15 cellular contexts compared by ENCODE assay signal in genomic region chr12:31813305-31813704, GRCh38.
DNase-seq lines count a peak whose midpoint lies in the region; ATAC-seq, FAIRE-seq and TF ChIP-seq lines count a peak whose summit lies in the region.
"Had no signal": no experiment of that assay in that cellular context is flagged by ENCODE, and none has a peak within 500 bp of the region (broad histone marks: within the 10 kb centered on the region; RNA-seq: fewer than 3 reads in every experiment).

No MANE protein-coding gene starts in this region.

- H3K36me3 Mint-ChIP-seq in natural killer cell treated with Interleukin-12 subunit alpha and Interleukin-12 subunit beta and Interleukin-15 and Interleukin-18, amount 100 ng/mL, for 72 hours, result no peaks in the 10 kb centered on the region
- H3K36me3 Mint-ChIP-seq: mesothelial cell of epicardium had no signal

- H3K4me2 ChIP-seq in GM12878 (ENCODE audit: control insufficient read depth, insufficient read depth) (no peak overlapping the region), HepG2 (ENCODE audit: low read depth, low read length) (no peak overlapping the region)

- peak overlapping the region in 1 of 2 donors; percentile 40 for H3K27ac Mint-ChIP-seq in natural killer cell treated with Interleukin-12 subunit alpha and Interleukin-12 subunit beta and Interleukin-15 and Interleukin-18, amount 100 ng/mL, for 72 hours
- H3K27ac Mint-ChIP-seq: mesothelial cell of epicardium had no signal

- H3K79me2 ChIP-seq in GM12878 (ENCODE audit: control insufficient read depth, insufficient read depth, low read length) (no peaks in the 10 kb centered on the region), HepG2 (ENCODE audit: insufficient read depth, low read length) (no peaks in the 10 kb centered on the region)

- TF ChIP-seq RAD21 in GM12878 (IDR thresholded peaks at IDR 0.05; ENCODE audit: insufficient read depth, low read depth, low read length), result peak; percentile 37; the same call in 1 of the 2 replicates
- peak; percentile 33; the same call in 1 of the 2 replicates for TF ChIP-seq RAD21 in HepG2 (CRISPR knock-in tag; IDR thresholded peaks at IDR 0.05)

- no peaks in the 10 kb centered on the region for H3K27me3 ChIP-seq in GM12878 (replicated peaks in 1 of 2; ENCODE audit: control insufficient read depth in 2 of 2, insufficient read depth in 2 of 2, low read length in 1 of 2)
- no peaks in the 10 kb centered on the region for H3K27me3 ChIP-seq in HepG2 (ENCODE audit: control insufficient read depth in 1 of 2, insufficient read depth in 2 of 2, low read length in 2 of 2)
- H3K27me3 ChIP-seq: ascending aorta; BLaER1 treated with 17β-estradiol and CSF1 and Interleukin-3, amounts not matched to agents 10 nM and 100 nM had no signal

- intact Hi-C loops in GM12878 (cut with micrococcal nuclease; ENCODE audit: unreplicated experiment), result loop anchor here (5.0 kb wide), 1 partner anchor 249 kb away; no protein-coding TSS in a partner anchor
- intact Hi-C loops in HepG2 (cut with micrococcal nuclease; ENCODE audit: unreplicated experiment), result no loop called here

- no peaks in the 10 kb centered on the region for H3K27me3 Mint-ChIP-seq in natural killer cell treated with Interleukin-12 subunit alpha and Interleukin-12 subunit beta and Interleukin-15 and Interleukin-18, amount 100 ng/mL, for 72 hours

- peaks cover 15 to 18% of the 10 kb centered on the region in 2 donors for H3K4me1 Mint-ChIP-seq in natural killer cell treated with Interleukin-12 subunit alpha and Interleukin-12 subunit beta and Interleukin-15 and Interleukin-18, amount 100 ng/mL, for 72 hours (ENCODE audit: low read depth in 2 of 2)

- ATAC-seq in GM12878 (no peak), HepG2 (peak; percentile 88), GM21619 (IDR thresholded peaks at IDR 0.05; ENCODE audit: unreplicated experiment) (no peak)
- ATAC-seq in natural killer cell treated with Interleukin-12 subunit alpha and Interleukin-12 subunit beta and Interleukin-15 and Interleukin-18, amount 100 ng/mL, for 72 hours, result no peak

- H3K9ac ChIP-seq in GM12878 (ENCODE audit: control insufficient read depth, insufficient read depth, low read length) (no peak overlapping the region), HepG2 (ENCODE audit: insufficient read depth, low read depth, low read length) (no peak overlapping the region)
- H3K9ac ChIP-seq: BLaER1 treated with 17β-estradiol and CSF1 and Interleukin-3, amounts not matched to agents 10 nM and 100 nM had no signal

- no peak for TF ChIP-seq POLR2A in GM12878 (IDR thresholded peaks at IDR 0.05; ENCODE audit: low read depth, low read length)
- TF ChIP-seq POLR2A in HepG2 (IDR thresholded peaks at IDR 0.05; ENCODE audit: insufficient read depth in 1 of 2, low read depth in 2 of 2, low read length in 2 of 2), result no peak

- SMC1A ChIA-PET in GM12878 (lab: Charles Lee; ENCODE audit: uncharacterized antibody, unreplicated experiment), result interaction anchor here (0.8 to 7.2 kb wide), 3 partner anchors 83 to 332 kb away, joined by 3 to 83 read pairs (median 3); partner anchors contain the start of gene AMN1

- no peak for FAIRE-seq in GM12878 (lab: Jason Lieb, UNC)
- FAIRE-seq in HepG2 (lab: Jason Lieb, UNC), result peak; percentile 36
- FAIRE-seq: frontal cortex had no signal

- WGBS in GM12878 (ENCODE audit: insufficient coverage, insufficient replicate concordance, low lambda C conversion rate, missing lambda C conversion rate), result 52% methylated on average over 1 of the region's 1 CpG
- 35% methylated on average over 1 of the region's 1 CpG for WGBS in HepG2 (ENCODE audit: low lambda C conversion rate)

- peaks cover 6% of the 10 kb centered on the region for H3K9me3 Mint-ChIP-seq in natural killer cell treated with Interleukin-12 subunit alpha and Interleukin-12 subunit beta and Interleukin-15 and Interleukin-18, amount 100 ng/mL, for 72 hours
- H3K9me3 Mint-ChIP-seq: mesothelial cell of epicardium had no signal

- CTCF ChIA-PET in HEK293 (lab: Yijun Ruan, JAX) (no interaction called here), GM12878 (lab: Yijun Ruan, JAX) (no interaction called here), HepG2 (lab: Yijun Ruan, JAX; ENCODE audit: low intra/inter-chr PET ratio, low total read pairs) (no interaction called here)

- TF ChIP-seq CTCF in HEK293 (tag by site-specific recombination; IDR thresholded peaks at IDR 0.05), result 0 out of 2 replicates have a peak, but pooled peaks have one; percentile 31
- TF ChIP-seq CTCF in GM12878 (IDR thresholded peaks at IDR 0.05 in 2 of 3, conservative IDR thresholded peaks at IDR 0.05 in 1 of 3; ENCODE audit: control insufficient read depth in 2 of 3, extremely low read depth in 1 of 3, insufficient read depth in 1 of 3, low read depth in 3 of 3, low read length in 3 of 3), result peak in 2 of 3 experiments; percentile 15 to 18; a peak in 1 of 6 replicates
- peak; percentile 53 for TF ChIP-seq CTCF in HepG2 (CRISPR knock-in tag; IDR thresholded peaks at IDR 0.05)

- TF ChIP-seq EP300 in GM12878 (IDR thresholded peaks at IDR 0.05; ENCODE audit: borderline replicate concordance in 1 of 2, control insufficient read depth in 1 of 2, low read depth in 2 of 2, low read length in 2 of 2) (no peak), HepG2 (IDR thresholded peaks at IDR 0.05; ENCODE audit: low read depth in 2 of 2, low read length in 2 of 2) (no peak), HepG2 (CRISPR knock-in tag; IDR thresholded peaks at IDR 0.05; ENCODE audit: borderline replicate concordance) (no peak)

- H2AFZ ChIP-seq in GM12878 (ENCODE audit: control insufficient read depth, low read depth, low read length) (no peak overlapping the region; the same call in 1 of the 2 replicates), HepG2 (ENCODE audit: low read length) (no peak overlapping the region)

- no peak overlapping the region for H3K4me3 ChIP-seq in HEK293 (ENCODE audit: low read depth, low read length)
- H3K4me3 ChIP-seq in GM12878, result no peak overlapping the region
- no peak overlapping the region for H3K4me3 ChIP-seq in HepG2 (replicated peaks in 1 of 3; ENCODE audit: insufficient read depth in 1 of 3, low read depth in 2 of 3, low read length in 3 of 3)
- H3K4me3 ChIP-seq: ascending aorta; BLaER1 treated with 17β-estradiol and CSF1 and Interleukin-3, amounts not matched to agents 10 nM and 100 nM had no signal

- no peaks in the 10 kb centered on the region for H3K36me3 ChIP-seq in HEK293 (ENCODE audit: control insufficient read depth in 2 of 2, insufficient read depth in 1 of 2, low read length in 2 of 2)
- H3K36me3 ChIP-seq in GM12878 (ENCODE audit: control insufficient read depth in 2 of 2, insufficient read depth in 2 of 2, low read length in 1 of 2), result no peaks in the 10 kb centered on the region
- no peaks in the 10 kb centered on the region for H3K36me3 ChIP-seq in HepG2 (replicated peaks in 1 of 2; ENCODE audit: control insufficient read depth in 1 of 2, insufficient read depth in 2 of 2, low read length in 2 of 2)
- H3K36me3 ChIP-seq: ascending aorta; BLaER1 treated with 17β-estradiol and CSF1 and Interleukin-3, amounts not matched to agents 10 nM and 100 nM had no signal

- no peak overlapping the region for H3K4me3 Mint-ChIP-seq in natural killer cell treated with Interleukin-12 subunit alpha and Interleukin-12 subunit beta and Interleukin-15 and Interleukin-18, amount 100 ng/mL, for 72 hours
- H3K4me3 Mint-ChIP-seq: mesothelial cell of epicardium had no signal

- in situ Hi-C loops in GM12878 (cut with MboI) (loop anchor here (5.0 kb wide), 1 partner anchor 131 kb away; no protein-coding TSS in a partner anchor), HepG2 (cut with HindIII; ENCODE audit: extremely low pct_ligation_motif_present, low pct_unique_long_range_greater_than_20kb) (no loop called here)

- H3K4me1 ChIP-seq in HEK293 (ENCODE audit: control insufficient read depth, insufficient read depth, low read length) (no peaks in the 10 kb centered on the region), GM12878 (ENCODE audit: control insufficient read depth, insufficient read depth, low read length) (peaks cover 22% of the 10 kb centered on the region), HepG2 (ENCODE audit: insufficient read depth, low read length) (peaks cover 19% of the 10 kb centered on the region)
- H3K4me1 ChIP-seq: ascending aorta had no signal

- H4K20me1 ChIP-seq in GM12878 (ENCODE audit: control insufficient read depth, insufficient read depth) (no peaks in the 10 kb centered on the region), HepG2 (ENCODE audit: insufficient read depth, low read length) (no peaks in the 10 kb centered on the region)
- H4K20me1 ChIP-seq: BLaER1 treated with 17β-estradiol and CSF1 and Interleukin-3, amounts not matched to agents 10 nM and 100 nM had no signal

- POLR2A ChIA-PET in HEK293 (lab: Yijun Ruan, JAX) (no interaction called here), GM12878 (lab: Charles Lee) (interaction anchor here (0.6 to 6.9 kb wide), 2 partner anchors 63 to 115 kb away, joined by 3 to 66 read pairs; no protein-coding TSS in a partner anchor), HepG2 (lab: Yijun Ruan, JAX) (no interaction called here)

- peak; percentile 6 for DNase-seq in AG08395 (ENCODE audit: low spot score)
- no peak for DNase-seq in GM12878 (ENCODE audit: low read depth, low spot score)
- DNase-seq in HepG2 (ENCODE audit: low spot score), result peak; percentile 33
- no peak for DNase-seq in GM03348 (ENCODE audit: low spot score)
- no peak for DNase-seq in putamen (ENCODE audit: low spot score)
- DNase-seq in natural killer cell treated with Interleukin-12 subunit alpha and Interleukin-12 subunit beta and Interleukin-15 and Interleukin-18, amount 100 ng/mL, for 72 hours (ENCODE audit: low spot score), result no peak
- DNase-seq: IMR-90; NCI-H446 treated with DMSO at 0.1 percent for 48 hours; stimulated activated naive CD4-positive, alpha-beta T cell treated with Interleukin-2 at 50 U/mL for 16 hours had no signal

- BruUV-seq in GM12878 (replicated peaks; lab: Mats Ljungman, UMichigan) (no TSS peak), HepG2 (replicated peaks; lab: Mats Ljungman, UMichigan) (no TSS peak)

- H3K27ac ChIP-seq in HEK293 (ENCODE audit: extremely low read depth, low read depth, low read length) (no peak overlapping the region), GM12878 (ENCODE audit: control insufficient read depth, insufficient read depth) (no peak overlapping the region), HepG2 (ENCODE audit: extremely low read length, insufficient read depth, low read length) (no peak overlapping the region)
- H3K27ac ChIP-seq: ascending aorta; BLaER1 treated with 17β-estradiol and CSF1 and Interleukin-3, amounts not matched to agents 10 nM and 100 nM had no signal

- RAD21 ChIA-PET in GM12878 (lab: Charles Lee; ENCODE audit: unreplicated experiment), result interaction anchor here (0.6 to 6.9 kb wide), 4 partner anchors 49 to 145 kb away, joined by 3 to 112 read pairs (median 6); no protein-coding TSS in a partner anchor

- H3K9me3 ChIP-seq in HEK293 (ENCODE audit: control insufficient read depth, insufficient read depth, low read depth, low read length) (no peaks in the 10 kb centered on the region), GM12878 (replicated peaks; ENCODE audit: control insufficient read depth, insufficient read depth, low read length) (no peaks in the 10 kb centered on the region), HepG2 (ENCODE audit: low read length) (no peaks in the 10 kb centered on the region)
- H3K9me3 ChIP-seq: ascending aorta; BLaER1 treated with 17β-estradiol and CSF1 and Interleukin-3, amounts not matched to agents 10 nM and 100 nM had no signal

TF ChIP-seq in HepG2, 621 proteins besides CTCF, POLR2A, EP300 and RAD21 (continues in another document):
- TF ChIP-seq SRSF4 (IDR thresholded peaks at IDR 0.05; ENCODE audit: low read depth, low read length, poor library complexity, severe bottlenecking), result no peak

Comparison
In these comparisons a context has a peak if more than half of its experiments do, and no peak if none do; other contexts are left out.
1. DNase-seq: peak in AG08395 (single experiment) and HepG2 (single experiment); none in GM12878 (single experiment), GM03348 (single experiment), putamen (single experiment) and natural killer cell treated with Interleukin-12 subunit alpha and Interleukin-12 subunit beta and Interleukin-15 and Interleukin-18, amount 100 ng/mL, for 72 hours (single experiment).
2. Peak in every context shown above with its lines, with median percentiles within 50 percentile points of each other: CTCF ChIP-seq.